16 cellular contexts compared by ENCODE assay signal in genomic region chr13:52085416-52085815, GRCh38. TPM values are rescaled to one million over a fixed set of nuclear protein-coding genes. Genes with fewer than 3 reads are reported as not detected.
DNase-seq lines count a peak whose midpoint lies in the region; ATAC-seq and TF ChIP-seq lines count a peak whose summit lies in the region.
"Had no signal": no experiment of that assay in that cellular context is flagged by ENCODE, and none has a peak within 500 bp of the region (broad histone marks: within the 10 kb centered on the region; RNA-seq: fewer than 3 reads in every experiment).

No MANE protein-coding gene starts in this region.

- H3K27me3 ChIP-seq in RWPE2 (ENCODE audit: insufficient read depth, poor library complexity, severe bottlenecking) (no peaks in the 10 kb centered on the region), psoas muscle (ENCODE audit: insufficient read depth in 3 of 3, low read length in 2 of 3) (no peaks in the 10 kb centered on the region), WERI-Rb-1 (ENCODE audit: insufficient read depth, low read depth, severe bottlenecking) (no peaks in the 10 kb centered on the region)

- TF ChIP-seq CTCF in RWPE2 (IDR thresholded peaks at IDR 0.05; ENCODE audit: poor library complexity, severe bottlenecking) = no peak
- no peak for TF ChIP-seq CTCF in fibroblast of mammary gland (conservative IDR thresholded peaks at IDR 0.05; ENCODE audit: control insufficient read depth, insufficient read depth, low read depth, low read length)
- TF ChIP-seq CTCF in psoas muscle (IDR thresholded peaks at IDR 0.05) = no peak
- no peak for TF ChIP-seq CTCF in WERI-Rb-1 (IDR thresholded peaks at IDR 0.05; ENCODE audit: low read depth, low read length)

- intact Hi-C loops in psoas muscle (cut with DNase I) = no loop called here

- ATAC-seq in RWPE2 (ENCODE audit: low read depth) (peak; percentile 62), psoas muscle (peak in 3 of 4 donors; percentile 43 to 63 (median 57))
- ATAC-seq: left ventricle myocardium superior; naive thymus-derived CD4-positive, alpha-beta T cell; Panc1 had no signal

- H3K36me3 ChIP-seq in RWPE2 (ENCODE audit: low read depth) (no peaks in the 10 kb centered on the region), psoas muscle (ENCODE audit: insufficient read depth in 1 of 2, low read depth in 1 of 2) (no peaks in the 10 kb centered on the region), WERI-Rb-1 (no peaks in the 10 kb centered on the region)

- DNase-seq in EH (ENCODE audit: low read depth) = peak; percentile 61
- DNase-seq in RWPE2 (ENCODE audit: low spot score) = no peak
- peak; percentile 81 for DNase-seq in fibroblast of mammary gland (ENCODE audit: low read depth)
- no peak for DNase-seq in psoas muscle
- no peak for DNase-seq in occipital lobe (lab: John Stamatoyannopoulos, UW)
- DNase-seq in stimulated activated CD4-positive, alpha-beta T cell treated with anti-CD3 and anti-CD28 coated beads, Interleukin-2, amount 100 ng/mL, for 24 hours = no peak
- DNase-seq in NCI-H2171 treated with DMSO at 0.1 percent for 48 hours (lab: John Stamatoyannopoulos, UW) = no peak
- DNase-seq in WERI-Rb-1 = no peak
- DNase-seq: anterior cingulate cortex; C1 segment of cervical spinal cord; cortex of kidney; DMS153; left ventricle myocardium superior; naive thymus-derived CD4-positive, alpha-beta T cell; NCI-H2081 treated with DMSO at 0.1 percent for 48 hours had no signal

- H3K4me3 ChIP-seq in RWPE2 (ENCODE audit: severe bottlenecking) = no peak overlapping the region
- H3K4me3 ChIP-seq in fibroblast of mammary gland (ENCODE audit: control insufficient read depth, low read depth, low read length) = no peak overlapping the region
- no peak overlapping the region for H3K4me3 ChIP-seq in psoas muscle
- H3K4me3 ChIP-seq in WERI-Rb-1 (ENCODE audit: low read depth, low read length) = no peak overlapping the region

- H3K9me3 ChIP-seq in RWPE2 (ENCODE audit: severe bottlenecking) (no peaks in the 10 kb centered on the region), psoas muscle (no peaks in the 10 kb centered on the region), WERI-Rb-1 (ENCODE audit: severe bottlenecking) (no peaks in the 10 kb centered on the region)

- WGBS in psoas muscle, 3 donors = 60 to 82% (median 69%) methylated on average over 2 of the region's 2 CpGs

- H3K4me1 ChIP-seq in RWPE2 (ENCODE audit: insufficient read depth, poor library complexity, severe bottlenecking) = no peaks in the 10 kb centered on the region
- H3K4me1 ChIP-seq in psoas muscle = no peaks in the 10 kb centered on the region

- H3K27ac ChIP-seq in RWPE2 (ENCODE audit: poor library complexity, severe bottlenecking) (no peak overlapping the region), psoas muscle (no peak overlapping the region), WERI-Rb-1 (no peak overlapping the region)

RNA-seq across cellular contexts. Expression of gene NEK5, which starts 43.5 kb away (rescaled TPM):
- under 1 TPM in 1 of 4 donors, not detected in 3; 0.48 TPM for total RNA-seq in psoas muscle
- polyA plus RNA-seq in psoas muscle = under 1 TPM in 2 of 3 donors, not detected in 1; 0.03 to 0.05 TPM
- 0.94 TPM for total RNA-seq in occipital lobe
- total RNA-seq: naive thymus-derived CD4-positive, alpha-beta T cell had no signal

Comparison
In these comparisons a context has a peak if more than half of its experiments do, and no peak if none do; other contexts are left out.
1. DNase-seq: peak in EH (single experiment) and fibroblast of mammary gland (single experiment); none in RWPE2 (single experiment), psoas muscle (0 of 2), occipital lobe (single experiment), stimulated activated CD4-positive, alpha-beta T cell treated with anti-CD3 and anti-CD28 coated beads, Interleukin-2, amount 100 ng/mL, for 24 hours (0 of 2), NCI-H2171 treated with DMSO at 0.1 percent for 48 hours (single experiment) and WERI-Rb-1 (single experiment).